In the genomic region with DNA sequence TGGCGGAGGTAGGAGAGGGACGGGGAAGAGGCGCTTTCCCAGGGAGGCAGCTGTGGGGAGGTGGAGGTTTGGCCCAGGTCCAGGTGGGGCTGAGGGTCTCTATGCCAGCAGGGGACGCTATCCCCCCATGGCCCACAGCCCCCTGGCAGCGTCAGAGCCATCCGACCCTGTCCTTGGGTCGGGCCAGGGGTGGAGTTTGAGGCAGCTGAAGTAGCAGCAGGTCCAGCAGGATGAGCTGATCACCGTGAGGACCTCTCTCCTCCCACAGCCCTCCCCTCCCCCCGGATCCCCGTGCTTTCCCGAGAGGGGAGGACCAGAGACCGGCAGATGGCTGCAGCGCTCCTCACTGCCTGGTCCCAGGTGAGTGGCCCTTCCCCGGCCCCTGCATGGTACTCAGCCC, we compare ENCODE assay signal across 27 cellular contexts. TPM values are rescaled to one million over a fixed set of nuclear protein-coding genes. Genes with fewer than 3 reads are reported as not detected.
DNase-seq lines count a peak whose midpoint lies in the region; ATAC-seq and TF ChIP-seq lines count a peak whose summit lies in the region.
"Had no signal": no experiment of that assay in that cellular context is flagged by ENCODE, and none has a peak within 500 bp of the region (broad histone marks: within the 10 kb centered on the region; RNA-seq: fewer than 3 reads in every experiment).

No MANE protein-coding gene starts in this region.

- TF ChIP-seq CTCF in GM06990 (IDR thresholded peaks at IDR 0.05; ENCODE audit: insufficient read depth, low read length, poor library complexity, severe bottlenecking) (peak; percentile 35), RWPE1 (conservative IDR thresholded peaks at IDR 0.05; ENCODE audit: low read depth) (no peak)

- peak overlapping the region; percentile 30 for H3K27ac ChIP-seq in RWPE1

- DNase-seq in GM06990 (ENCODE audit: extremely low read depth, insufficient read length) (no peak), H7 (peak; percentile 79), RWPE1 (ENCODE audit: low spot score) (no peak), iPS-NIHi7 (ENCODE audit: extremely low spot score) (peak; percentile 31), NCI-H187 treated with DMSO at 0.1 percent for 48 hours (lab: John Stamatoyannopoulos, UW) (no peak), HAP-1 (ENCODE audit: low spot score in 2 of 2) (no peak), NCI-H2081 (lab: John Stamatoyannopoulos, UW) (no peak)
- DNase-seq: activated CD4-positive, alpha-beta T cell treated with anti-CD3 and anti-CD28 coated beads, Interleukin-2, amount 50 U/mL, for 48 hours; activated CD4-positive, CD25-positive, alpha-beta regulatory T cell; activated CD8-positive, alpha-beta memory T cell treated with anti-CD3 and anti-CD28 coated beads, Interleukin-2, amount 50 U/mL, for 48 hours; CD4-positive, alpha-beta T cell; central memory CD4-positive, alpha-beta T cell; dermis blood vessel endothelial cell; KBM-7; left colon; NCI-H1694; OCI-M1; small intestine; stimulated activated CD4-positive, alpha-beta T cell treated with anti-CD3 and anti-CD28 coated beads, Interleukin-1b, Interleukin-23, amount 100 ng/mL, for 48 hours; T1000; trophoblast cell had no signal

- H3K9me3 ChIP-seq in HAP-1: no peaks in the 10 kb centered on the region

- peaks cover 9% of the 10 kb centered on the region for H3K4me1 ChIP-seq in HAP-1

- CTCF ChIA-PET in RWPE1 (lab: Yijun Ruan, JAX): interaction anchor here (0.6 to 2.0 kb wide), 3 partner anchors 12 to 57 kb away, joined by 3 to 5 read pairs (median 4); no protein-coding TSS in a partner anchor

- POLR2A ChIA-PET in RWPE1 (lab: Yijun Ruan, JAX; ENCODE audit: low non-redundant PET): no interaction called here

- H3K36me3 ChIP-seq in GM06990 (ENCODE audit: control insufficient read depth, insufficient read depth, low read length): no peaks in the 10 kb centered on the region
- peaks cover 12% of the 10 kb centered on the region for H3K36me3 ChIP-seq in H7 (replicated peaks; ENCODE audit: control insufficient read depth, insufficient read depth, low read length)
- H3K36me3 ChIP-seq in HAP-1 (replicated peaks): peaks cover 19% of the 10 kb centered on the region

- in situ Hi-C loops in HAP-1 (cut with MboI; ENCODE audit: low sequenced_read_pairs): no loop called here

- H3K27me3 ChIP-seq in GM06990 (replicated peaks; ENCODE audit: control insufficient read depth, insufficient read depth, low read length): no peaks in the 10 kb centered on the region; the same call in 1 of the 2 replicates
- H3K27me3 ChIP-seq in H7 (ENCODE audit: control insufficient read depth, insufficient read depth, low read length): no peaks in the 10 kb centered on the region
- H3K27me3 ChIP-seq in HAP-1 (ENCODE audit: low read depth): no peaks in the 10 kb centered on the region

- H3K4me3 ChIP-seq in GM06990 (replicated peaks; ENCODE audit: low read depth, low read length): no peak overlapping the region
- H3K4me3 ChIP-seq in H7 (ENCODE audit: insufficient read depth, low read depth, low read length): no peak overlapping the region
- H3K4me3 ChIP-seq in HAP-1: no peak overlapping the region

- no peak for ATAC-seq in HG02642 (IDR thresholded peaks at IDR 0.05; ENCODE audit: poor library complexity, unreplicated experiment)
- ATAC-seq: activated naive CD4-positive, alpha-beta T cell treated with anti-CD3 and anti-CD28 coated beads, Interleukin-2, amount 50 U/mL, for 72 hours; left colon had no signal

RNA-seq across cellular contexts. Expression of a gene that starts 3.2 kb away (rescaled TPM):
- 40.2 and 41.2 TPM in 2 replicates for total RNA-seq in H7 (2014; rRNA removed; shearing (Covaris generic))
- total RNA-seq: CD4-positive, alpha-beta T cell had no signal

RNA-seq across cellular contexts. Expression of a gene that starts 16.5 kb away (rescaled TPM):
- 217 and 238 TPM in 2 replicates for total RNA-seq in H7 (2014; rRNA removed; shearing (Covaris generic))
- total RNA-seq: activated T-helper 2 cell treated with anti-CD3 and anti-CD28 coated beads, Interferon-gamma antibody, Interleukin-2, Interleukin-4, amounts not matched to agents 10 μg/mL and 5 μg/mL and 100 μg/mL, durations not matched to agents 14 hours and 24 hours and 36 hours; dermis blood vessel endothelial cell; endothelial cell of umbilical vein; HT-29; left colon; renal cortical epithelial cell had no signal

RNA-seq across cellular contexts. Expression of a gene that starts 19.3 kb away (rescaled TPM):
- 5.5 and 6.3 TPM in 2 replicates for total RNA-seq in H7 (2014; rRNA removed; shearing (Covaris generic))

RNA-seq across cellular contexts. Expression of a gene that starts 50.1 kb away (rescaled TPM):
- total RNA-seq in H7 (2014; rRNA removed; shearing (Covaris generic)): 7.9 and 9.9 TPM in 2 replicates

Comparison
In these comparisons a context has a peak if more than half of its experiments do, and no peak if none do; other contexts are left out.
1. DNase-seq: peak in H7 (single experiment) and iPS-NIHi7 (single experiment); none in GM06990 (single experiment), RWPE1 (single experiment), NCI-H187 treated with DMSO at 0.1 percent for 48 hours (single experiment), HAP-1 (0 of 2) and NCI-H2081 (0 of 2).